In the genomic region with DNA sequence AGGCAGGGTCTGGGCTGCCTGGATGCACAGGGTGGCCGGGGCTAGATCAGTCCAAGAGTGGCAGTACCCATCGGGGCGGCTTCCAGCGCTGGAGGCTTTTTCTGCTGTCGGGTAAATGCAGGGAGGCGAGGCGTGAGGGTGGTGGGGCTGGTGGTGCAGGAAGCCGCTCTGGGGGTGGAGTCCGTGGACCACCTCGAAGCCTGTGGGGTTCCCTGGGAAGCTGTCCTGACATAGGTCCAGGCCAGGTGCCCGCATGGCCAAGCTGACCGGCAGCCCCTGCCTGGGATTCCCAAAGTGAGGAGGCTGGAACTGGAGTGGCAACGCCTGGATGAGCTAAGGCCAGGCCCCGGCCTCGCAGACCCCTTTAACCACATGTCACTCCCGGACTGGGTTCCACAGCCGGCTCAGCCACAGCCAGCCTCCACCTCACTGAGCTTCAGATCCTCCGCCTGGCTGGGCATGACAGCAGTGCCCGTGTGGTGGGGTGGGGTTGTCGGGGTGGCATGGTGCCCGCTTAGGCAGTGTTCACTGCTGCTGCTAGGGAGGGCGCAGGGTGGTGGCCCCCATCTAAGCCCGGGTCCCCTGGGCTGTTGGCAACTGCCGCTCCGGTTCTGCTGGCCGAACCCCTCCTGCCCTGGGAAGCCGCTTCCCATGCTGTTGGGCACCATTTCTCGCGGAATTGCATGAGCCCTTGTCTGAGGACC, we compare ENCODE assay signal across 20 cellular contexts. TPM values are rescaled to one million over a fixed set of nuclear protein-coding genes. Genes with fewer than 3 reads are reported as not detected.
DNase-seq lines count a peak whose midpoint lies in the region; ATAC-seq, FAIRE-seq and TF ChIP-seq lines count a peak whose summit lies in the region.
"Had no signal": no experiment of that assay in that cellular context is flagged by ENCODE, and none has a peak within 500 bp of the region (broad histone marks: within the 10 kb centered on the region; RNA-seq: fewer than 3 reads in every experiment).

No MANE protein-coding gene starts in this region.

- no peak overlapping the region for H4K8ac ChIP-seq in mesenchymal stem cell (ENCODE audit: low read length)

- H3K27me3 ChIP-seq in HepG2 (ENCODE audit: control insufficient read depth in 1 of 2, insufficient read depth in 2 of 2, low read length in 2 of 2), result peaks cover 24 to 64% of the 10 kb centered on the region in 2 experiments; a peak in 4 of 5 replicates
- no peaks in the 10 kb centered on the region for H3K27me3 ChIP-seq in right lobe of liver
- peaks cover 9 to 40% of the 10 kb centered on the region in 2 experiments for H3K27me3 ChIP-seq in mesenchymal stem cell (ENCODE audit: control insufficient read depth in 1 of 2, insufficient read depth in 1 of 2, low read length in 2 of 2)
- H3K27me3 ChIP-seq in upper lobe of right lung, result peaks cover 15% of the 10 kb centered on the region
- H3K27me3 ChIP-seq in A673 (replicated peaks; ENCODE audit: insufficient read depth, low read depth, low read length, poor library complexity), result no peaks in the 10 kb centered on the region
- H3K27me3 ChIP-seq: MG63 had no signal

- TF ChIP-seq POLR2A in HepG2 (IDR thresholded peaks at IDR 0.05; ENCODE audit: insufficient read depth in 1 of 2, low read depth in 2 of 2, low read length in 2 of 2) (no peak), right lobe of liver (IDR thresholded peaks at IDR 0.05) (no peak)

- no peak overlapping the region for H3K27ac ChIP-seq in HepG2 (ENCODE audit: extremely low read length, insufficient read depth, low read length)
- no peak overlapping the region for H3K27ac ChIP-seq in right lobe of liver
- no peak overlapping the region for H3K27ac ChIP-seq in mesenchymal stem cell (ENCODE audit: low read length, poor library complexity, severe bottlenecking)
- H3K27ac ChIP-seq in upper lobe of right lung, result no peak overlapping the region
- H3K27ac ChIP-seq in A673 (ENCODE audit: low read depth, low read length, poor library complexity, severe bottlenecking), result no peak overlapping the region
- H3K27ac ChIP-seq: PC-9 had no signal

- in situ Hi-C loops in HepG2 (cut with HindIII; ENCODE audit: extremely low pct_ligation_motif_present, low pct_unique_long_range_greater_than_20kb), result loop anchor here (5.0 to 10.0 kb wide), 2 partner anchors 44 to 97 kb away; no protein-coding TSS in a partner anchor

- no peak overlapping the region for H3K9ac ChIP-seq in HepG2 (ENCODE audit: insufficient read depth, low read depth, low read length)
- no peak overlapping the region for H3K9ac ChIP-seq in mesenchymal stem cell (ENCODE audit: low read length)

- no peaks in the 10 kb centered on the region for H3K79me2 ChIP-seq in HepG2 (ENCODE audit: insufficient read depth, low read length)

- no peak for ATAC-seq in HepG2
- ATAC-seq in right lobe of liver, result no peak
- no peak for ATAC-seq in upper lobe of right lung
- ATAC-seq in HG02840 (IDR thresholded peaks at IDR 0.05; ENCODE audit: low FRiP score, unreplicated experiment), result no peak
- ATAC-seq: GM12878 had no signal

- no peak overlapping the region for H3K4ac ChIP-seq in mesenchymal stem cell (ENCODE audit: low read depth in 1 of 2, low read length in 2 of 2)

- H3K4me2 ChIP-seq in HepG2 (ENCODE audit: low read depth, low read length) (no peak overlapping the region), mesenchymal stem cell (ENCODE audit: low read length, poor library complexity, severe bottlenecking) (no peak overlapping the region)
- H3K4me2 ChIP-seq: PC-9 had no signal

- 27% methylated on average over 5 of the region's 29 CpGs for WGBS in HepG2 (ENCODE audit: low lambda C conversion rate)
- WGBS in right lobe of liver (ENCODE audit: insufficient coverage, low coverage, low lambda C conversion rate, missing lambda C conversion rate), result 60% methylated on average over 1 of the region's 29 CpGs
- WGBS in mesenchymal stem cell, result 91% methylated on average over 28 of the region's 29 CpGs

- no peak overlapping the region for H2BK12ac ChIP-seq in mesenchymal stem cell (ENCODE audit: low read length in 2 of 2)

- no peak overlapping the region for H2AK5ac ChIP-seq in mesenchymal stem cell (ENCODE audit: low read length, severe bottlenecking)

- TF ChIP-seq RAD21 in HepG2 (CRISPR knock-in tag; IDR thresholded peaks at IDR 0.05), result no peak

- H3K4me3 ChIP-seq in HepG2 (replicated peaks in 1 of 3; ENCODE audit: insufficient read depth in 1 of 3, low read depth in 2 of 3, low read length in 3 of 3) (no peak overlapping the region), right lobe of liver (no peak overlapping the region), mesenchymal stem cell (ENCODE audit: insufficient read depth in 1 of 2, low read depth in 1 of 2, low read length in 2 of 2) (no peak overlapping the region), upper lobe of right lung (no peak overlapping the region), A673 (ENCODE audit: low read depth, low read length, poor library complexity, severe bottlenecking) (no peak overlapping the region)
- H3K4me3 ChIP-seq: GM12878, MG63, PC-9 had no signal

- no peak overlapping the region for H2BK120ac ChIP-seq in mesenchymal stem cell (ENCODE audit: low read depth, low read length)

- H2BK15ac ChIP-seq in mesenchymal stem cell (ENCODE audit: low read depth, poor library complexity, severe bottlenecking), result no peak overlapping the region

- H3K18ac ChIP-seq in mesenchymal stem cell (ENCODE audit: low read depth in 1 of 2, low read length in 2 of 2), result no peak overlapping the region

- DNase-seq in HepG2 (ENCODE audit: low spot score) (no peak), right lobe of liver (no peak), RPMI8226 (peak; percentile 51), mesenchymal stem cell (no peak), upper lobe of right lung (peak; percentile 60), dermis blood vessel endothelial cell (no peak), A673 (ENCODE audit: low spot score) (no peak)
- DNase-seq: Calu3, DND-41, GDM1, GOT3, MG63, NCI-H1092, NCI-H146, NCI-H510A had no signal

- POLR2A ChIA-PET in HepG2 (lab: Yijun Ruan, JAX) (no interaction called here), A673 (lab: Charles Lee; ENCODE audit: low non-redundant PET) (no interaction called here)

- no peak overlapping the region for H3K14ac ChIP-seq in mesenchymal stem cell (ENCODE audit: low read length in 2 of 2)

- BruUV-seq in HepG2 (replicated peaks; lab: Mats Ljungman, UMichigan) (no TSS peak), A673 (replicated peaks; lab: Mats Ljungman, UMichigan) (no TSS peak)

- no peak for TF ChIP-seq EP300 in HepG2 (IDR thresholded peaks at IDR 0.05; ENCODE audit: low read depth in 2 of 2, low read length in 2 of 2)
- TF ChIP-seq EP300 in HepG2 (CRISPR knock-in tag; IDR thresholded peaks at IDR 0.05; ENCODE audit: borderline replicate concordance), result no peak

- H2AFZ ChIP-seq in HepG2 (ENCODE audit: low read length) (no peak overlapping the region), mesenchymal stem cell (ENCODE audit: low read depth, low read length) (no peak overlapping the region)
- H2AFZ ChIP-seq: PC-9 had no signal

- peak overlapping the region; percentile 53 for H4K91ac ChIP-seq in mesenchymal stem cell (ENCODE audit: low read length)

- H3K23ac ChIP-seq in mesenchymal stem cell (ENCODE audit: low read length in 2 of 2), result no peak overlapping the region

- no peak for TF ChIP-seq CTCF in HepG2 (CRISPR knock-in tag; IDR thresholded peaks at IDR 0.05)
- no peak for TF ChIP-seq CTCF in right lobe of liver (IDR thresholded peaks at IDR 0.05)
- no peak for TF ChIP-seq CTCF in upper lobe of right lung (IDR thresholded peaks at IDR 0.05)
- TF ChIP-seq CTCF in A673 (conservative IDR thresholded peaks at IDR 0.05; ENCODE audit: low read depth, low read length), result no peak

- no peak for FAIRE-seq in HepG2 (lab: Jason Lieb, UNC)
- FAIRE-seq: GM12878 had no signal

- no peaks in the 10 kb centered on the region; a peak in 1 of 5 replicates for H3K36me3 ChIP-seq in HepG2 (replicated peaks in 1 of 2; ENCODE audit: control insufficient read depth in 1 of 2, insufficient read depth in 2 of 2, low read length in 2 of 2)
- H3K36me3 ChIP-seq in right lobe of liver, result no peaks in the 10 kb centered on the region
- H3K36me3 ChIP-seq in mesenchymal stem cell (ENCODE audit: control insufficient read depth in 1 of 2, insufficient read depth in 2 of 2, low read depth in 1 of 2, low read length in 2 of 2), result peaks cover 16 to 31% of the 10 kb centered on the region in 2 experiments
- peaks cover under 1% of the 10 kb centered on the region for H3K36me3 ChIP-seq in upper lobe of right lung
- H3K36me3 ChIP-seq in A673 (ENCODE audit: insufficient read depth, low read length, poor library complexity, severe bottlenecking), result peaks cover 2% of the 10 kb centered on the region

- H3K9me3 ChIP-seq in HepG2 (ENCODE audit: low read length) (no peaks in the 10 kb centered on the region), right lobe of liver (no peaks in the 10 kb centered on the region), mesenchymal stem cell (ENCODE audit: control insufficient read depth, low read length) (no peaks in the 10 kb centered on the region), upper lobe of right lung (no peaks in the 10 kb centered on the region), A673 (ENCODE audit: low read depth, low read length, poor library complexity, severe bottlenecking) (no peaks in the 10 kb centered on the region)
- H3K9me3 ChIP-seq: MG63 had no signal

- intact Hi-C loops in HepG2 (cut with micrococcal nuclease; ENCODE audit: unreplicated experiment), result no loop called here
- intact Hi-C loops in right lobe of liver (cut with DNase I), result loop anchor here in 1 of 2 donors (10.0 kb wide), 1 partner anchor 147 kb away; no protein-coding TSS in a partner anchor
- intact Hi-C loops in upper lobe of right lung (cut with DNase I), result no loop called here
- intact Hi-C loops in A673 (cut with micrococcal nuclease; ENCODE audit: unreplicated experiment), result no loop called here

- H3K4me1 ChIP-seq in HepG2 (ENCODE audit: insufficient read depth, low read length), result no peaks in the 10 kb centered on the region
- no peaks in the 10 kb centered on the region for H3K4me1 ChIP-seq in right lobe of liver
- peaks cover 18% of the 10 kb centered on the region for H3K4me1 ChIP-seq in mesenchymal stem cell (ENCODE audit: control insufficient read depth, insufficient read depth, low read depth, low read length)
- no peaks in the 10 kb centered on the region for H3K4me1 ChIP-seq in upper lobe of right lung
- H3K4me1 ChIP-seq in A673 (ENCODE audit: insufficient read depth, low read length, poor library complexity, severe bottlenecking), result no peaks in the 10 kb centered on the region

- no peak overlapping the region for H2BK5ac ChIP-seq in mesenchymal stem cell (ENCODE audit: low read depth, low read length, poor library complexity, severe bottlenecking)

- H3K79me1 ChIP-seq in mesenchymal stem cell (replicated peaks; ENCODE audit: low read length, poor library complexity, severe bottlenecking), result no peaks in the 10 kb centered on the region

- no peaks in the 10 kb centered on the region for H4K20me1 ChIP-seq in HepG2 (ENCODE audit: insufficient read depth, low read length)

- CTCF ChIA-PET in HepG2 (lab: Yijun Ruan, JAX; ENCODE audit: low intra/inter-chr PET ratio, low total read pairs), result no interaction called here
- CTCF ChIA-PET in A673 (lab: Charles Lee), result no interaction called here

RNA-seq across cellular contexts. Expression of gene QRFP, which starts 1.4 kb away (rescaled TPM):
- total RNA-seq in HepG2 (2016; rRNA removed; fragmentation: Illumina TruSeq; extraction: Trizol) (not detected in 2 replicates), right lobe of liver (1 to 10 TPM in 1 of 6 experiments, not detected in 5; 3.3 TPM), upper lobe of right lung (not detected), dermis blood vessel endothelial cell (not detected in 2 replicates), A673 (2021) (not detected in 2 replicates)
- not detected in 2 replicates for total RNA-seq in HepG2 (2016; cell fraction: cytosol; rRNA removed; fragmentation: Illumina TruSeq; extraction: Trizol; ENCODE audit: low read depth)
- not detected in 2 replicates for total RNA-seq in HepG2 (2016; cell fraction: insoluble cytoplasmic fraction; rRNA removed; fragmentation: Illumina TruSeq; extraction: Trizol)
- total RNA-seq in HepG2 (2016; cell fraction: membrane; rRNA removed; fragmentation: Illumina TruSeq; extraction: Trizol), result not detected in 2 replicates
- not detected in 2 replicates for total RNA-seq in HepG2 (2016; cell fraction: nucleus; rRNA removed; fragmentation: Illumina TruSeq; extraction: Trizol)
- polyA plus RNA-seq in HepG2 (2011; rRNA removed), result not detected in 2 replicates
- not detected in 2 replicates for polyA plus RNA-seq in HepG2 (2011; cell fraction: cytosol; rRNA removed)
- polyA plus RNA-seq in HepG2 (2011; cell fraction: nucleus; rRNA removed), result not detected in 2 replicates
- polyA plus RNA-seq in HepG2 (2012), result 0.15 TPM in 1 of 2 replicates, not detected in the other
- polyA plus RNA-seq in HepG2 (2016; cell fraction: cytosol; fragmentation: Illumina TruSeq; extraction: Trizol; ENCODE audit: low read depth), result not detected in 2 replicates
- not detected in 2 replicates for polyA plus RNA-seq in HepG2 (2016; cell fraction: insoluble cytoplasmic fraction; fragmentation: Illumina TruSeq; extraction: Trizol; ENCODE audit: low read depth)
- not detected in 2 replicates for polyA plus RNA-seq in HepG2 (2016; cell fraction: membrane; fragmentation: Illumina TruSeq; extraction: Trizol; ENCODE audit: low read depth)
- not detected in 2 replicates for polyA plus RNA-seq in HepG2 (2016; cell fraction: nucleus; fragmentation: Illumina TruSeq; extraction: Trizol; ENCODE audit: insufficient read depth, low read depth)
- polyA minus RNA-seq in HepG2 (2011; rRNA and poly(A)+ RNA removed; ENCODE audit: low replicate concordance), result not detected in 2 replicates
- not detected in 2 replicates for polyA minus RNA-seq in HepG2 (2011; cell fraction: cytosol; rRNA and poly(A)+ RNA removed)
- not detected in 2 replicates for polyA minus RNA-seq in HepG2 (2011; cell fraction: nucleus; rRNA and poly(A)+ RNA removed)
- not detected for polyA plus RNA-seq in mesenchymal stem cell (2013, experiment 1 of 2)
- polyA plus RNA-seq in mesenchymal stem cell (2013, experiment 2 of 2), result not detected
- total RNA-seq: Calu3; CD4-positive, alpha-beta memory T cell; GM12878; PC-9; T-helper 1 cell treated with Interleukin-12 subunit alpha and Interleukin-12 subunit beta and Interleukin-4 antibody, amounts not matched to agents 30 ng/mL and 1 ng/mL, for 36 hours had no signal
- polyA plus RNA-seq: CD4-positive, alpha-beta memory T cell; GM12878 had no signal

RNA-seq across cellular contexts. Expression of gene FIBCD1, which starts 41.0 kb away (rescaled TPM):
- total RNA-seq in HepG2 (2016; rRNA removed; fragmentation: Illumina TruSeq; extraction: Trizol), result 0.89 TPM in 1 of 2 replicates, not detected in the other
- 4.4 and 6.3 TPM in 2 replicates for total RNA-seq in HepG2 (2016; cell fraction: cytosol; rRNA removed; fragmentation: Illumina TruSeq; extraction: Trizol; ENCODE audit: low read depth)
- 0.74 and 1.1 TPM in 2 replicates for total RNA-seq in HepG2 (2016; cell fraction: insoluble cytoplasmic fraction; rRNA removed; fragmentation: Illumina TruSeq; extraction: Trizol)
- 2.3 and 4.5 TPM in 2 replicates for total RNA-seq in HepG2 (2016; cell fraction: membrane; rRNA removed; fragmentation: Illumina TruSeq; extraction: Trizol)
- 0.56 TPM in 1 of 2 replicates, not detected in the other for total RNA-seq in HepG2 (2016; cell fraction: nucleus; rRNA removed; fragmentation: Illumina TruSeq; extraction: Trizol)
- 0.55 and 1.3 TPM in 2 replicates for polyA plus RNA-seq in HepG2 (2011; rRNA removed)
- 0.55 and 1.1 TPM in 2 replicates for polyA plus RNA-seq in HepG2 (2011; cell fraction: cytosol; rRNA removed)
- polyA plus RNA-seq in HepG2 (2011; cell fraction: nucleus; rRNA removed), result 0.40 and 1.6 TPM in 2 replicates
- 0.09 TPM in 1 of 2 replicates, not detected in the other for polyA plus RNA-seq in HepG2 (2012)
- 5.8 and 6.8 TPM in 2 replicates for polyA plus RNA-seq in HepG2 (2016; cell fraction: cytosol; fragmentation: Illumina TruSeq; extraction: Trizol; ENCODE audit: low read depth)
- 0.68 TPM in 1 of 2 replicates, not detected in the other for polyA plus RNA-seq in HepG2 (2016; cell fraction: insoluble cytoplasmic fraction; fragmentation: Illumina TruSeq; extraction: Trizol; ENCODE audit: low read depth)
- 2.8 and 3.7 TPM in 2 replicates for polyA plus RNA-seq in HepG2 (2016; cell fraction: membrane; fragmentation: Illumina TruSeq; extraction: Trizol; ENCODE audit: low read depth)
- 0.70 and 1.6 TPM in 2 replicates for polyA plus RNA-seq in HepG2 (2016; cell fraction: nucleus; fragmentation: Illumina TruSeq; extraction: Trizol; ENCODE audit: insufficient read depth, low read depth)
- polyA minus RNA-seq in HepG2 (2011; rRNA and poly(A)+ RNA removed; ENCODE audit: low replicate concordance), result 0.92 and 8.0 TPM in 2 replicates
- 0.62 TPM in 1 of 2 replicates, not detected in the other for polyA minus RNA-seq in HepG2 (2011; cell fraction: cytosol; rRNA and poly(A)+ RNA removed)
- 1.3 TPM in 1 of 2 replicates, not detected in the other for polyA minus RNA-seq in HepG2 (2011; cell fraction: nucleus; rRNA and poly(A)+ RNA removed)
- total RNA-seq in right lobe of liver, result not detected
- polyA plus RNA-seq in mesenchymal stem cell (2013, experiment 1 of 2), result 0.40 TPM
- 0.44 TPM for polyA plus RNA-seq in mesenchymal stem cell (2013, experiment 2 of 2)
- total RNA-seq in upper lobe of right lung, result 2.7 TPM
- under 0.01 and 0.05 TPM in 2 replicates for total RNA-seq in dermis blood vessel endothelial cell
- total RNA-seq in A673 (2021), result 0.19 TPM in 1 of 2 replicates, not detected in the other
- total RNA-seq: CD4-positive, alpha-beta memory T cell; T-helper 1 cell treated with Interleukin-12 subunit alpha and Interleukin-12 subunit beta and Interleukin-4 antibody, amounts not matched to agents 30 ng/mL and 1 ng/mL, for 36 hours had no signal
- polyA plus RNA-seq: CD4-positive, alpha-beta memory T cell had no signal

Comparison
In these comparisons a context has a peak if more than half of its experiments do, and no peak if none do; other contexts are left out.
1. DNase-seq: peak in RPMI8226 (single experiment) and upper lobe of right lung (single experiment); none in HepG2 (single experiment), right lobe of liver (0 of 3), mesenchymal stem cell (single experiment), dermis blood vessel endothelial cell (single experiment) and A673 (single experiment).